ENCODE assay signal across 1 cellular context in the genomic region with DNA sequence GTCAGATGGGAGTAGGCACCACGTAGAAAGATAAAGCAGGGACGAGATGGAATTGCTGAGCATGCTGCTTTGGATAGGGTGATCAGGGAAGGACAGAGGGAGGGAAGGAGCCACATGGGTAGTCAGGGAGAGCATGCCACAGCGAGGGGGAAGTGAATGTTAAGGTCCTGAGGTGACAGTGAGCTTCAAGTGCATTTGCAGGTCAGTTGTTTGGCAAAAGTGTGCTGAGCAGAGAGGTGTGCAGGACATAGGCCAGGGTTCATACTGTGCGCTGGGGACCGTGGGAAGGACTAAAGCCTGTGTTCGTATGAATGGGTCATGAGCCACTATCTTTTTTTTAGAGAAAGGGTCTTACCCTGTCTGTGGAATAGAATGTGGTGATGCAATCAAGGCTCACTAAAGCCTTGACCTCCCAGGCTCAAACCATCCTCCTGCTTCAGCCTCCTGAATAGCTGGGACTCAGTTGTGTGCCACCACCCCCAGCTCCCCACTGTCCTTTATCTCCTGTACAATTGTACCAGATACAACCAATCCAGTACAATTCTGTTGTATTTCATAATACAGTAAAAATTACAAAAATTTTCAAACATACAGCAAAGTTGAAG.
TF ChIP-seq lines count a peak whose summit lies in the region.

No MANE protein-coding gene starts in this region.

TF ChIP-seq in HepG2, 621 proteins besides CTCF, POLR2A, EP300 and RAD21 (continued from another document):
- TF ChIP-seq MAFK (conservative IDR thresholded peaks at IDR 0.05 in 1 of 2, IDR thresholded peaks at IDR 0.05 in 1 of 2; ENCODE audit: low read length in 2 of 2) (0 out of 4 replicates have a peak, but pooled peaks of 1 of the 2 experiments have one; percentile 5), SOX6 (IDR thresholded peaks at IDR 0.05) (no peak), SOX6 (CRISPR knock-in tag; IDR thresholded peaks at IDR 0.05) (0 out of 2 replicates have a peak, but pooled peaks have one; percentile 8), ZNF251 (CRISPR knock-in tag; IDR thresholded peaks at IDR 0.05) (no peak), CEBPG (CRISPR knock-in tag; IDR thresholded peaks at IDR 0.05) (peak; percentile 31; the same call in 1 of the 2 replicates), CEBPB (IDR thresholded peaks at IDR 0.05; ENCODE audit: borderline replicate concordance, low read depth, low read length) (peak; percentile 69), ZBTB38 (CRISPR knock-in tag; IDR thresholded peaks at IDR 0.05) (peak; percentile 43; the same call in 1 of the 2 replicates), ZNF746 (CRISPR knock-in tag; IDR thresholded peaks at IDR 0.05) (no peak), YY1 (IDR thresholded peaks at IDR 0.05; ENCODE audit: insufficient read depth, insufficient replicate concordance, low read depth, low read length) (no peak)
- TF ChIP-seq, protein P1, sequence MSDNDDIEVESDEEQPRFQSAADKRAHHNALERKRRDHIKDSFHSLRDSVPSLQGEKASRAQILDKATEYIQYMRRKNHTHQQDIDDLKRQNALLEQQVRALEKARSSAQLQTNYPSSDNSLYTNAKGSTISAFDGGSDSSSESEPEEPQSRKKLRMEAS (IDR thresholded peaks at IDR 0.05) = 0 out of 2 replicates have a peak, but pooled peaks have one; percentile 19
- TF ChIP-seq, protein P2, sequence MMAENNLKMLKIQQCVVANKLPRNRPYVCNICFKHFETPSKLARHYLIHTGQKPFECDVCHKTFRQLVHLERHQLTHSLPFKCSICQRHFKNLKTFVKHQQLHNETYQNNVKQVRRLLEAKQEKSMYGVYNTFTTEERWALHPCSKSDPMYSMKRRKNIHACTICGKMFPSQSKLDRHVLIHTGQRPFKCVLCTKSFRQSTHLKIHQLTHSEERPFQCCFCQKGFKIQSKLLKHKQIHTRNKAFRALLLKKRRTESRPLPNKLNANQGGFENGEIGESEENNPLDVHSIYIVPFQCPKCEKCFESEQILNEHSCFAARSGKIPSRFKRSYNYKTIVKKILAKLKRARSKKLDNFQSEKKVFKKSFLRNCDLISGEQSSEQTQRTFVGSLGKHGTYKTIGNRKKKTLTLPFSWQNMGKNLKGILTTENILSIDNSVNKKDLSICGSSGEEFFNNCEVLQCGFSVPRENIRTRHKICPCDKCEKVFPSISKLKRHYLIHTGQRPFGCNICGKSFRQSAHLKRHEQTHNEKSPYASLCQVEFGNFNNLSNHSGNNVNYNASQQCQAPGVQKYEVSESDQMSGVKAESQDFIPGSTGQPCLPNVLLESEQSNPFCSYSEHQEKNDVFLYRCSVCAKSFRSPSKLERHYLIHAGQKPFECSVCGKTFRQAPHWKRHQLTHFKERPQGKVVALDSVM (CRISPR knock-in tag; IDR thresholded peaks at IDR 0.05) = peak; percentile 90
